ENCODE assay signal across 1 cellular context in the genomic region with DNA sequence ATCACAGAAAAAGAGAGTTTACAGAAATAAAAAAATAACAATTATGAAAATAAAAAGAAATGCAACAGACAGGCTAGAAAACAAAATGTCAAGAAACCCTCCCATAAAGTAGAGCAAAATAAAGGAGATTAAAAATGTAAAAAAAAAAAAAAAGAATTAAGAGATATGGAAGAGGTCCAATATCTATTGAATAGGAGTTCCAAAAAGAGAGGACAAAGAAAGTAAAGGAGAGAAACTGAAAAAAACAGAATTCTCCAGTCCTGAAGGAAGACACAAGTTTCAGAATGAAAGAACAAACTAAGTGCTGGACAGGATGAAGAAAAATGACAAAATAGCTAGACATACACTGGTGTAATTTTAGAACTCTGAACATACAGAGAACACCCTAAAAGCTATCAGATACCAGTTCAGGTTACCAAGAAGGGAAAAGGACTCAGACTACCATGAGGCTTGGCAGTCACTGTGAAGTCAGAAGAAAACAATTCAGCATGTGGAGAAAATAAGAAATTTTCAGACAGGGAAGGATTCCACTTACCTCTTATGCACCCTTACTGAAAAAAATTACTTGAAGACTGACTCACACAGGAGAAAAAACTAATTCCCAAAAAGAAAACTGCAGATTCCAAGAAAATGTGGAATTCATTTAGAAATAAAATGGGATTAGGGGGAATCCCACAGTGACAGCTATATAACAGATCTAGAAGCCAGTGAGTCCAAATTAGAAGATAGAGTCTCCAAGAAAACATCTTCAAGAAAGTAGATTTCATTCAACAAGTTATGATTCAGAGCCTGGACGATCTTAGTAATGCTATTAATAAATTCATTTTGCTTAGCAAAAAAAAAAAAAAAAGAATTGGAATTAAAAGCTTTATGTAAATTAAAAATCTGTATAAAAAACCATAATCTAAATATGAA.
TF ChIP-seq lines count a peak whose summit lies in the region.

No MANE protein-coding gene starts in this region.

TF ChIP-seq in endothelial cell of umbilical vein, 7 proteins besides CTCF, POLR2A, EP300 and RAD21 (continued from another document):
- TF ChIP-seq, protein P1, sequence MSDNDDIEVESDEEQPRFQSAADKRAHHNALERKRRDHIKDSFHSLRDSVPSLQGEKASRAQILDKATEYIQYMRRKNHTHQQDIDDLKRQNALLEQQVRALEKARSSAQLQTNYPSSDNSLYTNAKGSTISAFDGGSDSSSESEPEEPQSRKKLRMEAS (IDR thresholded peaks at IDR 0.05; ENCODE audit: insufficient read depth, insufficient read length), result no peak
- TF ChIP-seq FOS (IDR thresholded peaks at IDR 0.05; ENCODE audit: borderline replicate concordance, insufficient read depth, low read length), result no peak
